In genomic region chr14:71472281-71472960, GRCh38 we compare ENCODE assay signal across 15 cellular contexts.
A peak's percentile ranks its signal among the peaks of the same experiment; 100 is the strongest.
DNase-seq lines count a peak whose midpoint lies in the region; ATAC-seq and TF ChIP-seq lines count a peak whose summit lies in the region.
"Had no signal": no experiment of that assay in that cellular context is flagged by ENCODE, and none has a peak within 500 bp of the region (broad histone marks: within the 10 kb centered on the region; RNA-seq: fewer than 3 reads in every experiment).

No MANE protein-coding gene starts in this region.

- H4K20me1 ChIP-seq in GM23248 (ENCODE audit: insufficient read depth) (no peaks in the 10 kb centered on the region), PC-3 (ENCODE audit: low read length) (no peaks in the 10 kb centered on the region)

- H3K27ac Mint-ChIP-seq in activated naive CD4-positive, alpha-beta T cell treated with anti-CD3 and anti-CD28 coated beads, Interleukin-2, amount 50 U/mL, for 72 hours: peak overlapping the region in 1 of 2 donors; percentile 65
- peak overlapping the region in 1 of 2 donors; percentile 46 for H3K27ac Mint-ChIP-seq in stimulated activated naive CD8-positive, alpha-beta T cell treated with anti-CD3 and anti-CD28 coated beads, Interleukin-15, amount 100 ng/mL, for 72 hours

- no peak for TF ChIP-seq CTCF in PC-3 (conservative IDR thresholded peaks at IDR 0.05; ENCODE audit: low read depth, low read length)

- peak; percentile 81 to 90 for ATAC-seq in activated naive CD4-positive, alpha-beta T cell treated with anti-CD3 and anti-CD28 coated beads, Interleukin-2, amount 50 U/mL, for 72 hours
- ATAC-seq in PC-3 (peak; percentile 18; the same call in 1 of the 2 replicates), left lobe of liver (no peak), left cardiac atrium (no peak), HG03095 (IDR thresholded peaks at IDR 0.05; ENCODE audit: unreplicated experiment) (no peak)
- peak; percentile 82 for ATAC-seq in stimulated activated naive CD8-positive, alpha-beta T cell treated with anti-CD3 and anti-CD28 coated beads, Interleukin-15, amount 100 ng/mL, for 72 hours
- ATAC-seq: HCT116; naive thymus-derived CD4-positive, alpha-beta T cell had no signal

- no TSS peak for BruUV-seq in PC-3 (replicated peaks; lab: Mats Ljungman, UMichigan)

- H3K9me3 Mint-ChIP-seq in activated naive CD4-positive, alpha-beta T cell treated with anti-CD3 and anti-CD28 coated beads, Interleukin-2, amount 50 U/mL, for 72 hours: peaks cover 0 to 9% of the 10 kb centered on the region in 2 donors
- peaks cover 7 to 10% of the 10 kb centered on the region in 2 donors for H3K9me3 Mint-ChIP-seq in stimulated activated naive CD8-positive, alpha-beta T cell treated with anti-CD3 and anti-CD28 coated beads, Interleukin-15, amount 100 ng/mL, for 72 hours

- peaks cover 41% of the 10 kb centered on the region for H3K4me1 ChIP-seq in GM23248 (ENCODE audit: insufficient read depth)
- H3K4me1 ChIP-seq in PC-3 (ENCODE audit: insufficient read depth, low read length): no peaks in the 10 kb centered on the region

- H3K27me3 ChIP-seq in GM23248 (replicated peaks; ENCODE audit: insufficient read depth) (no peaks in the 10 kb centered on the region), PC-3 (ENCODE audit: low read length) (no peaks in the 10 kb centered on the region)

- H3K4me3 ChIP-seq in GM23248 (no peak overlapping the region), PC-3 (ENCODE audit: low read length) (no peak overlapping the region)

- in situ Hi-C loops in GM23248 (cut with MboI): no loop called here

- peaks cover 35% of the 10 kb centered on the region for H3F3A ChIP-seq in GM23248 (ENCODE audit: insufficient read depth)
- H3F3A ChIP-seq in PC-3 (ENCODE audit: low read length, unreplicated experiment): no peaks in the 10 kb centered on the region

- H3K4me3 Mint-ChIP-seq in stimulated activated naive CD8-positive, alpha-beta T cell treated with anti-CD3 and anti-CD28 coated beads, Interleukin-15, amount 100 ng/mL, for 72 hours: peak overlapping the region in 1 of 2 donors; percentile 51
- H3K4me3 Mint-ChIP-seq: immature natural killer cell; naive thymus-derived CD4-positive, alpha-beta T cell had no signal

- H3K27ac ChIP-seq in GM23248 (peak overlapping the region; percentile 30), PC-3 (ENCODE audit: low read length) (no peak overlapping the region)

- peaks cover 4 to 25% of the 10 kb centered on the region in 2 donors for H3K36me3 Mint-ChIP-seq in activated naive CD4-positive, alpha-beta T cell treated with anti-CD3 and anti-CD28 coated beads, Interleukin-2, amount 50 U/mL, for 72 hours

- H3K36me3 ChIP-seq in GM23248 (ENCODE audit: low read depth) (no peaks in the 10 kb centered on the region), PC-3 (ENCODE audit: low read depth, low read length) (no peaks in the 10 kb centered on the region)

- intact Hi-C loops in PC-3 (cut with micrococcal nuclease) (no loop called here), left cardiac atrium (cut with DNase I) (no loop called here)

- H3K4me1 Mint-ChIP-seq in stimulated activated naive CD8-positive, alpha-beta T cell treated with anti-CD3 and anti-CD28 coated beads, Interleukin-15, amount 100 ng/mL, for 72 hours: peaks cover 54% of the 10 kb centered on the region

- DNase-seq in activated naive CD4-positive, alpha-beta T cell treated with anti-CD3 and anti-CD28 coated beads, Interleukin-2, amount 50 U/mL, for 72 hours (ENCODE audit: low spot score in 2 of 2): no peak
- no peak for DNase-seq in activated naive CD4-positive, alpha-beta T cell treated with Interleukin-2 at 50 U/mL for 16 hours
- peak; percentile 60 for DNase-seq in GM23248
- no peak for DNase-seq in PC-3
- no peak for DNase-seq in stimulated activated naive CD8-positive, alpha-beta T cell treated with anti-CD3 and anti-CD28 coated beads, Interleukin-15, amount 100 ng/mL, for 72 hours
- no peak for DNase-seq in left lobe of liver (ENCODE audit: low spot score)
- DNase-seq in left cardiac atrium: no peak
- DNase-seq: AML-193; immature natural killer cell; naive thymus-derived CD4-positive, alpha-beta T cell; NCI-H2029 treated with DMSO at 0.1 percent for 48 hours; SHP77; stimulated activated naive CD4-positive, alpha-beta T cell treated with Interleukin-2 at 50 U/mL for 16 hours had no signal

- no peak overlapping the region for H2AFZ ChIP-seq in GM23248
- no peak overlapping the region for H2AFZ ChIP-seq in PC-3 (ENCODE audit: low read length)

- WGBS in GM23248 (ENCODE audit: low coverage in 1 of 2, low lambda C conversion rate in 2 of 2, missing lambda C conversion rate in 2 of 2), 2 experiments: 64 to 67% methylated on average over 3 of the region's 3 CpGs

- H3K9me2 ChIP-seq in GM23248 (ENCODE audit: insufficient read depth) (no peaks in the 10 kb centered on the region), PC-3 (replicated peaks; ENCODE audit: low read length) (no peaks in the 10 kb centered on the region)

- H3K27me3 Mint-ChIP-seq in stimulated activated naive CD8-positive, alpha-beta T cell treated with anti-CD3 and anti-CD28 coated beads, Interleukin-15, amount 100 ng/mL, for 72 hours: no peaks in the 10 kb centered on the region
- H3K27me3 Mint-ChIP-seq: naive thymus-derived CD4-positive, alpha-beta T cell had no signal

- peak overlapping the region; percentile 15 for H3K4me2 ChIP-seq in GM23248 (ENCODE audit: unreplicated experiment)
- no peak overlapping the region for H3K4me2 ChIP-seq in PC-3 (ENCODE audit: low read length)

- H3K9me3 ChIP-seq in GM23248 (ENCODE audit: low read depth) (no peaks in the 10 kb centered on the region), PC-3 (ENCODE audit: low read length) (no peaks in the 10 kb centered on the region)

- POLR2A ChIA-PET in PC-3 (lab: Charles Lee; ENCODE audit: unreplicated experiment): interaction anchor here (0.6 kb wide), 1 partner anchor 350 kb away, joined by 8 read pairs; no protein-coding TSS in a partner anchor

- CTCF ChIA-PET in PC-3 (lab: Charles Lee): no interaction called here

- H3K9ac ChIP-seq in GM23248: no peak overlapping the region
- H3K9ac ChIP-seq in PC-3 (ENCODE audit: low read length): no peak overlapping the region

- H3K79me2 ChIP-seq in GM23248 (ENCODE audit: insufficient read depth): peaks cover 97% of the 10 kb centered on the region
- peaks cover 56% of the 10 kb centered on the region for H3K79me2 ChIP-seq in PC-3 (ENCODE audit: low read length)

Comparison
In these comparisons a context has a peak if more than half of its experiments do, and no peak if none do; other contexts are left out.
1. ATAC-seq: peak in activated naive CD4-positive, alpha-beta T cell treated with anti-CD3 and anti-CD28 coated beads, Interleukin-2, amount 50 U/mL, for 72 hours (2 of 2), PC-3 (single experiment) and stimulated activated naive CD8-positive, alpha-beta T cell treated with anti-CD3 and anti-CD28 coated beads, Interleukin-15, amount 100 ng/mL, for 72 hours (single experiment); none in left lobe of liver (single experiment), left cardiac atrium (0 of 2) and HG03095 (single experiment).